Comparison of ENCODE assay signal across 1 cellular context in genomic region chr4:186723207-186724047, GRCh38.
A peak's percentile ranks its signal among the peaks of the same experiment; 100 is the strongest.
TF ChIP-seq lines count a peak whose summit lies in the region.

Gene FAT1, minus strand, starts transcription at chr4:186723856. Its CDS starts 14,029 bp downstream, at chr4:186709827.

TF ChIP-seq in A549, 52 proteins besides CTCF, POLR2A, EP300 and RAD21 (continued from another document):
- TF ChIP-seq BCL3 (IDR thresholded peaks at IDR 0.05): peak; percentile 31; the same call in 1 of the 3 replicates
- no peak for TF ChIP-seq REST (IDR thresholded peaks at IDR 0.05)
- TF ChIP-seq JUN (IDR thresholded peaks at IDR 0.05): peak in 1 of 2 experiments; percentile 72; a peak in 3 of 5 replicates
